Comparison of ENCODE assay signal across 1 cellular context in genomic region chr9:20689833-20690232, GRCh38.
A peak's percentile ranks its signal among the peaks of the same experiment; 100 is the strongest.
TF ChIP-seq lines count a peak whose summit lies in the region.

No MANE protein-coding gene starts in this region.

TF ChIP-seq in HepG2, 621 proteins besides CTCF, POLR2A, EP300 and RAD21 (continued from another document):
- no peak for TF ChIP-seq ARID4A (CRISPR knock-in tag; IDR thresholded peaks at IDR 0.05; ENCODE audit: borderline replicate concordance)
- TF ChIP-seq SAP130 (CRISPR knock-in tag; IDR thresholded peaks at IDR 0.05; ENCODE audit: low read depth): peak; percentile 15; the same call in 1 of the 2 replicates
- 0 out of 2 replicates have a peak, but pooled peaks have one; percentile 30 for TF ChIP-seq ATF2 (CRISPR knock-in tag; IDR thresholded peaks at IDR 0.05)
- peak; percentile 39; the same call in 1 of the 2 replicates for TF ChIP-seq CEBPG (CRISPR knock-in tag; IDR thresholded peaks at IDR 0.05)
- TF ChIP-seq RXRA (CRISPR knock-in tag; IDR thresholded peaks at IDR 0.05): no peak
- TF ChIP-seq ZBTB34 (CRISPR knock-in tag; IDR thresholded peaks at IDR 0.05): peak; percentile 63; the same call in 1 of the 2 replicates
- 0 out of 2 replicates have a peak, but pooled peaks have one; percentile 28 for TF ChIP-seq GATAD2A (CRISPR knock-in tag; IDR thresholded peaks at IDR 0.05)
- no peak for TF ChIP-seq ZMYM2 (CRISPR knock-in tag; IDR thresholded peaks at IDR 0.05)
- TF ChIP-seq ZBTB14 (CRISPR knock-in tag; IDR thresholded peaks at IDR 0.05): no peak
- TF ChIP-seq PRDM15 (CRISPR knock-in tag; IDR thresholded peaks at IDR 0.05): no peak
- TF ChIP-seq EHMT2 (IDR thresholded peaks at IDR 0.05; ENCODE audit: borderline replicate concordance, low read depth, low read length): 0 out of 2 replicates have a peak, but pooled peaks have one; percentile 43
- peak; percentile 40; the same call in 1 of the 2 replicates for TF ChIP-seq TCF7 (IDR thresholded peaks at IDR 0.05; ENCODE audit: low read depth)
- peak; percentile 43 for TF ChIP-seq TEAD3 (CRISPR knock-in tag; optimal IDR thresholded peaks at IDR 0.05; ENCODE audit: borderline replicate concordance)
